29 cellular contexts compared by ENCODE assay signal in genomic region chr7:117283779-117284178, GRCh38. TPM values are rescaled to one million over a fixed set of nuclear protein-coding genes. Genes with fewer than 3 reads are reported as not detected.
"Had no signal": no experiment of that assay in that cellular context is flagged by ENCODE, and none has a peak within 500 bp of the region (broad histone marks: within the 10 kb centered on the region; RNA-seq: fewer than 3 reads in every experiment).

No MANE protein-coding gene starts in this region.

- H3K4me1 ChIP-seq: ascending aorta, breast epithelium, gastroesophageal sphincter, right lobe of liver, vagina had no signal

- H3K9me3 Mint-ChIP-seq: activated CD4-positive, alpha-beta memory T cell treated with anti-CD3 and anti-CD28 coated beads, Interleukin-2, amount 10 ng/mL, durations not matched to agents 7 days and 5 days; activated CD4-positive, alpha-beta T cell treated with anti-CD3 and anti-CD28 coated beads, Interleukin-2, amount 10 ng/mL, durations not matched to agents 7 days and 5 days; activated naive CD4-positive, alpha-beta T cell treated with anti-CD3 and anti-CD28 coated beads, Interleukin-2, amount 10 ng/mL, durations not matched to agents 7 days and 5 days; activated naive CD8-positive, alpha-beta T cell treated with anti-CD3 and anti-CD28 coated beads, Interleukin-2, amount 10 ng/mL, durations not matched to agents 7 days and 5 days; activated T-cell treated with anti-CD3 and anti-CD28 coated beads, Interleukin-2, amount 50 U/mL, for 24 hours; central memory CD8-positive, alpha-beta T cell; dendritic cell treated with granulocyte-macrophage colony-stimulating factor and Interleukin-4, amounts not matched to agents 40 ng/mL and 50 ng/mL, for 4 days; stimulated activated effector memory CD8-positive, alpha-beta T cell treated with anti-CD3 and anti-CD28 coated beads, Interleukin-12 subunit alpha, Interleukin-12 subunit beta, amount 100 ng/mL, for 72 hours; stimulated activated naive CD8-positive, alpha-beta T cell treated with anti-CD3 and anti-CD28 coated beads, Interleukin-15, Interleukin-2, amounts not matched to agents 100 ng/mL and 50 ng/mL, for 24 hours; WTC11 had no signal

- DNase-seq: activated CD4-positive, alpha-beta memory T cell treated with anti-CD3 and anti-CD28 coated beads, Interleukin-2, amount 10 ng/mL, durations not matched to agents 7 days and 5 days; activated CD4-positive, alpha-beta T cell treated with anti-CD3 and anti-CD28 coated beads for 1 hour; activated CD4-positive, alpha-beta T cell treated with anti-CD3 and anti-CD28 coated beads, Interleukin-2, amount 10 ng/mL, durations not matched to agents 7 days and 5 days; activated CD8-positive, alpha-beta memory T cell treated with anti-CD3 and anti-CD28 coated beads, Interleukin-2, amount 50 U/mL, for 48 hours; activated gamma-delta T cell; activated naive CD4-positive, alpha-beta T cell treated with anti-CD3 and anti-CD28 coated beads, Interleukin-2, amount 10 ng/mL, durations not matched to agents 7 days and 5 days; activated naive CD8-positive, alpha-beta T cell treated with anti-CD3 and anti-CD28 coated beads, Interleukin-2, amount 10 ng/mL, durations not matched to agents 7 days and 5 days; activated T-cell treated with anti-CD3 and anti-CD28 coated beads, Interleukin-2, amount 50 U/mL, for 24 hours; effector CD4-positive, alpha-beta T cell; hippocampal formation; right lobe of liver; stimulated activated CD4-positive, alpha-beta T cell treated with anti-CD3 and anti-CD28 coated beads, Interleukin-4, amount 100 ng/mL, for 24 hours; T-cell; trophoblast cell had no signal

- H3K4me1 Mint-ChIP-seq: activated CD4-positive, alpha-beta memory T cell treated with anti-CD3 and anti-CD28 coated beads, Interleukin-2, amount 10 ng/mL, durations not matched to agents 7 days and 5 days; activated CD4-positive, alpha-beta T cell treated with anti-CD3 and anti-CD28 coated beads, Interleukin-2, amount 10 ng/mL, durations not matched to agents 7 days and 5 days; activated naive CD4-positive, alpha-beta T cell treated with anti-CD3 and anti-CD28 coated beads, Interleukin-2, amount 10 ng/mL, durations not matched to agents 7 days and 5 days; activated naive CD8-positive, alpha-beta T cell treated with anti-CD3 and anti-CD28 coated beads, Interleukin-2, amount 10 ng/mL, durations not matched to agents 7 days and 5 days; central memory CD8-positive, alpha-beta T cell; stimulated activated effector memory CD8-positive, alpha-beta T cell treated with anti-CD3 and anti-CD28 coated beads, Interleukin-12 subunit alpha, Interleukin-12 subunit beta, amount 100 ng/mL, for 72 hours; T-cell; WTC11 had no signal

- H3K36me3 Mint-ChIP-seq: activated naive CD4-positive, alpha-beta T cell treated with anti-CD3 and anti-CD28 coated beads, Interleukin-2, amount 10 ng/mL, durations not matched to agents 7 days and 5 days; activated naive CD8-positive, alpha-beta T cell treated with anti-CD3 and anti-CD28 coated beads, Interleukin-2, amount 10 ng/mL, durations not matched to agents 7 days and 5 days; natural killer cell treated with Interleukin-12 subunit alpha and Interleukin-12 subunit beta and Interleukin-15 and Interleukin-18, amount 100 ng/mL, for 72 hours; stimulated activated effector memory CD8-positive, alpha-beta T cell treated with anti-CD3 and anti-CD28 coated beads, Interleukin-12 subunit alpha, Interleukin-12 subunit beta, amount 100 ng/mL, for 72 hours; T-cell; WTC11 had no signal

- H3K27me3 ChIP-seq: ascending aorta, breast epithelium, gastroesophageal sphincter, right lobe of liver, vagina had no signal

- H3K36me3 ChIP-seq: ascending aorta, breast epithelium, gastroesophageal sphincter, right lobe of liver, thoracic aorta, vagina had no signal

- H3K27ac ChIP-seq: ascending aorta, breast epithelium, epithelial cell of prostate, gastroesophageal sphincter, right lobe of liver, thoracic aorta, vagina had no signal

- H3K27me3 Mint-ChIP-seq: activated CD4-positive, alpha-beta memory T cell treated with anti-CD3 and anti-CD28 coated beads, Interleukin-2, amount 10 ng/mL, durations not matched to agents 7 days and 5 days; activated naive CD4-positive, alpha-beta T cell treated with anti-CD3 and anti-CD28 coated beads, Interleukin-2, amount 10 ng/mL, durations not matched to agents 7 days and 5 days; activated naive CD8-positive, alpha-beta T cell treated with anti-CD3 and anti-CD28 coated beads, Interleukin-2, amount 10 ng/mL, durations not matched to agents 7 days and 5 days; activated T-cell treated with anti-CD3 and anti-CD28 coated beads, Interleukin-2, amount 50 U/mL, for 24 hours; stimulated activated naive CD8-positive, alpha-beta T cell treated with anti-CD3 and anti-CD28 coated beads, Interleukin-15, Interleukin-2, amounts not matched to agents 100 ng/mL and 50 ng/mL, for 24 hours had no signal

- H3K27ac Mint-ChIP-seq: activated CD4-positive, alpha-beta memory T cell treated with anti-CD3 and anti-CD28 coated beads, Interleukin-2, amount 10 ng/mL, durations not matched to agents 7 days and 5 days; activated CD4-positive, alpha-beta T cell treated with anti-CD3 and anti-CD28 coated beads, Interleukin-2, amount 10 ng/mL, durations not matched to agents 7 days and 5 days; activated naive CD4-positive, alpha-beta T cell treated with anti-CD3 and anti-CD28 coated beads, Interleukin-2, amount 10 ng/mL, durations not matched to agents 7 days and 5 days; activated naive CD8-positive, alpha-beta T cell treated with anti-CD3 and anti-CD28 coated beads, Interleukin-2, amount 10 ng/mL, durations not matched to agents 7 days and 5 days; activated T-cell treated with anti-CD3 and anti-CD28 coated beads, Interleukin-2, amount 50 U/mL, for 24 hours; dendritic cell treated with granulocyte-macrophage colony-stimulating factor and Interleukin-4, amounts not matched to agents 40 ng/mL and 50 ng/mL, for 4 days; natural killer cell treated with Interleukin-12 subunit alpha and Interleukin-12 subunit beta and Interleukin-15 and Interleukin-18, amount 100 ng/mL, for 72 hours; progenitor cell of endocrine pancreas; stimulated activated effector memory CD8-positive, alpha-beta T cell treated with anti-CD3 and anti-CD28 coated beads, Interleukin-12 subunit alpha, Interleukin-12 subunit beta, amount 100 ng/mL, for 72 hours; stimulated activated naive CD8-positive, alpha-beta T cell treated with anti-CD3 and anti-CD28 coated beads, Interleukin-15, Interleukin-2, amounts not matched to agents 100 ng/mL and 50 ng/mL, for 24 hours; T-cell; WTC11 had no signal

- H3K4me3 ChIP-seq: ascending aorta, breast epithelium, gastroesophageal sphincter, right lobe of liver, skin epidermis, thoracic aorta, vagina had no signal

- ATAC-seq: gastroesophageal sphincter; natural killer cell treated with Interleukin-12 subunit alpha and Interleukin-12 subunit beta and Interleukin-15 and Interleukin-18, amount 100 ng/mL, for 72 hours; right lobe of liver; stimulated activated effector memory CD8-positive, alpha-beta T cell treated with anti-CD3 and anti-CD28 coated beads, Interleukin-12 subunit alpha, Interleukin-12 subunit beta, amount 100 ng/mL, for 72 hours; T-cell; WTC11 had no signal

- H3K4me3 Mint-ChIP-seq: activated CD4-positive, alpha-beta memory T cell treated with anti-CD3 and anti-CD28 coated beads, Interleukin-2, amount 10 ng/mL, durations not matched to agents 7 days and 5 days; activated CD4-positive, alpha-beta T cell treated with anti-CD3 and anti-CD28 coated beads, Interleukin-2, amount 10 ng/mL, durations not matched to agents 7 days and 5 days; activated naive CD4-positive, alpha-beta T cell treated with anti-CD3 and anti-CD28 coated beads, Interleukin-2, amount 10 ng/mL, durations not matched to agents 7 days and 5 days; activated naive CD8-positive, alpha-beta T cell treated with anti-CD3 and anti-CD28 coated beads, Interleukin-2, amount 10 ng/mL, durations not matched to agents 7 days and 5 days; activated T-cell treated with anti-CD3 and anti-CD28 coated beads, Interleukin-2, amount 50 U/mL, for 24 hours; central memory CD8-positive, alpha-beta T cell; dendritic cell treated with granulocyte-macrophage colony-stimulating factor and Interleukin-4, amounts not matched to agents 40 ng/mL and 50 ng/mL, for 4 days; natural killer cell treated with Interleukin-12 subunit alpha and Interleukin-12 subunit beta and Interleukin-15 and Interleukin-18, amount 100 ng/mL, for 72 hours; stimulated activated effector memory CD8-positive, alpha-beta T cell treated with anti-CD3 and anti-CD28 coated beads, Interleukin-12 subunit alpha, Interleukin-12 subunit beta, amount 100 ng/mL, for 72 hours; stimulated activated naive CD8-positive, alpha-beta T cell treated with anti-CD3 and anti-CD28 coated beads, Interleukin-15, Interleukin-2, amounts not matched to agents 100 ng/mL and 50 ng/mL, for 24 hours; T-cell; WTC11 had no signal

- H3K9me3 ChIP-seq: ascending aorta, breast epithelium, gastroesophageal sphincter, right lobe of liver, thoracic aorta, vagina had no signal

RNA-seq across cellular contexts. Expression of gene WNT2, which starts 39.1 kb away (rescaled TPM):
- total RNA-seq: activated CD4-positive, alpha-beta memory T cell treated with anti-CD3 and anti-CD28 coated beads, Interleukin-2, amount 10 ng/mL, durations not matched to agents 7 days and 5 days; activated CD4-positive, alpha-beta T cell treated with anti-CD3 and anti-CD28 coated beads, Interleukin-2, amount 10 ng/mL, durations not matched to agents 7 days and 5 days; activated naive CD8-positive, alpha-beta T cell treated with anti-CD3 and anti-CD28 coated beads, Interleukin-2, amount 10 ng/mL, durations not matched to agents 7 days and 5 days; natural killer cell treated with Interleukin-12 subunit alpha and Interleukin-12 subunit beta and Interleukin-15 and Interleukin-18, amount 100 ng/mL, for 72 hours; T-cell; T-helper 2 cell treated with Interferon-gamma antibody and Interleukin-4, amounts not matched to agents 100 ng/mL and 5 ng/mL, for 36 hours; vagina; WTC11 had no signal
